Comparison of ENCODE assay signal across 29 cellular contexts in genomic region chr11:32931605-32932004, GRCh38.
"Had no signal": no experiment of that assay in that cellular context is flagged by ENCODE, and none has a peak within 500 bp of the region (broad histone marks: within the 10 kb centered on the region; RNA-seq: fewer than 3 reads in every experiment).

No MANE protein-coding gene starts in this region.

- H3K4me3 Mint-ChIP-seq: activated CD4-positive, alpha-beta memory T cell treated with anti-CD3 and anti-CD28 coated beads for 36 hours; activated naive CD4-positive, alpha-beta T cell treated with anti-CD3 and anti-CD28 coated beads, Interleukin-2, amount 10 ng/mL, durations not matched to agents 7 days and 5 days; activated naive CD8-positive, alpha-beta T cell treated with anti-CD3 and anti-CD28 coated beads, Interleukin-2, amount 10 ng/mL, durations not matched to agents 7 days and 5 days; central memory CD8-positive, alpha-beta T cell; natural killer cell treated with Interleukin-12 subunit alpha and Interleukin-12 subunit beta and Interleukin-15 and Interleukin-18, amount 100 ng/mL, for 72 hours; stimulated activated memory B cell treated with anti-CD40 and anti-IgM and Interleukin-4, amounts not matched to agents 10 μg/mL and 1 μg/mL and 100 μg/mL, for 72 hours; stimulated activated naive CD8-positive, alpha-beta T cell treated with anti-CD3 and anti-CD28 coated beads, Interleukin-15, amount 100 ng/mL, for 72 hours had no signal

- H3K27me3 ChIP-seq: breast epithelium, foreskin keratinocyte, heart left ventricle, neutrophil, right lobe of liver, upper lobe of right lung had no signal

- H3K4me1 ChIP-seq: breast epithelium, foreskin keratinocyte, heart left ventricle, left ventricle myocardium inferior, right lobe of liver, upper lobe of right lung had no signal

- H3K4me1 Mint-ChIP-seq: central memory CD8-positive, alpha-beta T cell; stimulated activated naive CD8-positive, alpha-beta T cell treated with anti-CD3 and anti-CD28 coated beads, Interleukin-15, amount 100 ng/mL, for 72 hours had no signal

- H3K9me3 Mint-ChIP-seq: activated CD4-positive, alpha-beta memory T cell treated with anti-CD3 and anti-CD28 coated beads for 36 hours; activated naive CD4-positive, alpha-beta T cell treated with anti-CD3 and anti-CD28 coated beads, Interleukin-2, amount 10 ng/mL, durations not matched to agents 7 days and 5 days; activated naive CD8-positive, alpha-beta T cell treated with anti-CD3 and anti-CD28 coated beads, Interleukin-2, amount 10 ng/mL, durations not matched to agents 7 days and 5 days; central memory CD8-positive, alpha-beta T cell; natural killer cell treated with Interleukin-12 subunit alpha and Interleukin-12 subunit beta and Interleukin-15 and Interleukin-18, amount 100 ng/mL, for 72 hours; stimulated activated memory B cell treated with anti-CD40 and anti-IgM and Interleukin-4, amounts not matched to agents 10 μg/mL and 1 μg/mL and 100 μg/mL, for 72 hours; stimulated activated naive CD8-positive, alpha-beta T cell treated with anti-CD3 and anti-CD28 coated beads, Interleukin-15, amount 100 ng/mL, for 72 hours had no signal

- H3K27me3 Mint-ChIP-seq: activated CD4-positive, alpha-beta memory T cell treated with anti-CD3 and anti-CD28 coated beads for 36 hours; activated naive CD4-positive, alpha-beta T cell treated with anti-CD3 and anti-CD28 coated beads, Interleukin-2, amount 10 ng/mL, durations not matched to agents 7 days and 5 days; activated naive CD8-positive, alpha-beta T cell treated with anti-CD3 and anti-CD28 coated beads, Interleukin-2, amount 10 ng/mL, durations not matched to agents 7 days and 5 days; central memory CD8-positive, alpha-beta T cell; natural killer cell treated with Interleukin-12 subunit alpha and Interleukin-12 subunit beta and Interleukin-15 and Interleukin-18, amount 100 ng/mL, for 72 hours; stimulated activated memory B cell treated with anti-CD40 and anti-IgM and Interleukin-4, amounts not matched to agents 10 μg/mL and 1 μg/mL and 100 μg/mL, for 72 hours; stimulated activated naive CD8-positive, alpha-beta T cell treated with anti-CD3 and anti-CD28 coated beads, Interleukin-15, amount 100 ng/mL, for 72 hours had no signal

- H3K9me3 ChIP-seq: breast epithelium, heart left ventricle, left ventricle myocardium inferior, neutrophil, right lobe of liver, upper lobe of right lung had no signal

- H3K27ac Mint-ChIP-seq: activated CD4-positive, alpha-beta memory T cell treated with anti-CD3 and anti-CD28 coated beads for 36 hours; activated naive CD4-positive, alpha-beta T cell treated with anti-CD3 and anti-CD28 coated beads, Interleukin-2, amount 10 ng/mL, durations not matched to agents 7 days and 5 days; activated naive CD8-positive, alpha-beta T cell treated with anti-CD3 and anti-CD28 coated beads, Interleukin-2, amount 10 ng/mL, durations not matched to agents 7 days and 5 days; natural killer cell treated with Interleukin-12 subunit alpha and Interleukin-12 subunit beta and Interleukin-15 and Interleukin-18, amount 100 ng/mL, for 72 hours; stimulated activated memory B cell treated with anti-CD40 and anti-IgM and Interleukin-4, amounts not matched to agents 10 μg/mL and 1 μg/mL and 100 μg/mL, for 72 hours; stimulated activated naive CD8-positive, alpha-beta T cell treated with anti-CD3 and anti-CD28 coated beads, Interleukin-15, amount 100 ng/mL, for 72 hours had no signal

- H3K4me3 ChIP-seq: breast epithelium, heart left ventricle, left ventricle myocardium inferior, lung, right lobe of liver, upper lobe of right lung had no signal

- ATAC-seq: activated CD4-positive, CD25-positive, alpha-beta regulatory T cell treated with anti-CD3 and anti-CD28 coated beads, Interleukin-2, amount 50 U/mL, for 24 hours; foreskin keratinocyte; heart left ventricle; natural killer cell treated with Interleukin-12 subunit alpha and Interleukin-12 subunit beta and Interleukin-15 and Interleukin-18, amount 100 ng/mL, for 72 hours; right lobe of liver; stimulated activated memory B cell treated with anti-CD40 and anti-IgM and Interleukin-4, amounts not matched to agents 10 μg/mL and 1 μg/mL and 100 μg/mL, for 72 hours; stimulated activated naive CD8-positive, alpha-beta T cell treated with anti-CD3 and anti-CD28 coated beads, Interleukin-15, amount 100 ng/mL, for 72 hours; upper lobe of right lung had no signal

- DNase-seq: activated CD4-positive, alpha-beta memory T cell treated with anti-CD3 and anti-CD28 coated beads for 36 hours; activated CD4-positive, alpha-beta T cell treated with anti-CD3 and anti-CD28 coated beads for 48 hours; activated CD8-positive, alpha-beta memory T cell treated with anti-CD3 and anti-CD28 coated beads, Interleukin-2, amount 50 U/mL, for 4 hours; activated gamma-delta T cell; activated naive CD4-positive, alpha-beta T cell treated with anti-CD3 and anti-CD28 coated beads, Interleukin-2, amount 10 ng/mL, durations not matched to agents 7 days and 5 days; activated naive CD8-positive, alpha-beta T cell treated with anti-CD3 and anti-CD28 coated beads, Interleukin-2, amount 10 ng/mL, durations not matched to agents 7 days and 5 days; activated T-cell treated with anti-CD3 and anti-CD28 coated beads, Interleukin-2, amount 50 U/mL, for 1 hour; amniotic stem cell; effector CD8-positive, alpha-beta T cell; foreskin keratinocyte; heart left ventricle; left ventricle myocardium inferior; mesendoderm; right lobe of liver; stimulated activated CD4-positive, alpha-beta T cell treated with anti-CD3 and anti-CD28 coated beads, Interleukin-4, amount 100 ng/mL, for 4 hours; stimulated activated CD8-positive, alpha-beta memory T cell treated with anti-CD3 and anti-CD28 coated beads, Interleukin-4, amount 100 ng/mL, for 48 hours; stimulated activated naive CD8-positive, alpha-beta T cell treated with anti-CD3 and anti-CD28 coated beads, Interleukin-15, amount 100 ng/mL, for 72 hours; substantia nigra; upper lobe of right lung had no signal

- FAIRE-seq: islet of Langerhans, TTC549 had no signal

- H3K27ac ChIP-seq: breast epithelium, foreskin keratinocyte, heart left ventricle, left ventricle myocardium inferior, neutrophil, right lobe of liver, upper lobe of right lung, VCaP had no signal
